ENCODE assay signal across 8 cellular contexts in genomic region chr4:336099-336892, GRCh38. TPM values are rescaled to one million over a fixed set of nuclear protein-coding genes. Genes with fewer than 3 reads are reported as not detected.
A peak's percentile ranks its signal among the peaks of the same experiment; 100 is the strongest.
DNase-seq lines count a peak whose midpoint lies in the region; ATAC-seq and TF ChIP-seq lines count a peak whose summit lies in the region.

No MANE protein-coding gene starts in this region.

- H3K4me1 Mint-ChIP-seq in CD4-positive, alpha-beta memory T cell: peaks cover 19 to 51% (median 34%) of the 10 kb centered on the region in 4 donors

- ATAC-seq in HG02840 (IDR thresholded peaks at IDR 0.05; ENCODE audit: low FRiP score, unreplicated experiment): peak; percentile 3

- H3K9ac ChIP-seq in iPS-15b (ENCODE audit: low read depth, low read length) (no peak overlapping the region), skeletal muscle tissue (ENCODE audit: low read depth in 1 of 3, low read length in 3 of 3) (peak overlapping the region; percentile 87 to 95 (median 93))

- H3K4me1 ChIP-seq in CD4-positive, alpha-beta memory T cell (ENCODE audit: insufficient read depth, low read length): peaks cover 15% of the 10 kb centered on the region
- H3K4me1 ChIP-seq in ascending aorta (peaks cover 0 to 14% of the 10 kb centered on the region in 2 donors), iPS-15b (ENCODE audit: control insufficient read depth, insufficient read depth, low read length) (peaks cover 2% of the 10 kb centered on the region), skeletal muscle tissue (ENCODE audit: control insufficient read depth in 3 of 3, insufficient read depth in 3 of 3, low read length in 3 of 3) (peaks cover 9 to 23% (median 9%) of the 10 kb centered on the region in 3 donors)

- H3K27me3 Mint-ChIP-seq in CD4-positive, alpha-beta memory T cell: peaks cover 0 to 3% of the 10 kb centered on the region in 2 donors

- POLR2A ChIA-PET in CD4-positive, alpha-beta memory T cell (lab: Charles Lee; ENCODE audit: partially characterized antibody): interaction anchor here (0.6 to 3.2 kb wide), 5 partner anchors 8 to 326 kb away, joined by 3 to 33 read pairs (median 4); partner anchors contain the start of genes PIGG, ZNF718 and ZNF721

- H3K36me3 Mint-ChIP-seq in CD4-positive, alpha-beta memory T cell: peaks cover 28 to 39% of the 10 kb centered on the region in 2 donors

- H3K4me3 ChIP-seq in CD4-positive, alpha-beta memory T cell (ENCODE audit: low read length in 2 of 2): peak overlapping the region; percentile 68 to 99
- H3K4me3 ChIP-seq in ascending aorta (peak overlapping the region; percentile 84 to 100), iPS-15b (ENCODE audit: low read depth, low read length) (peak overlapping the region; percentile 97), skeletal muscle tissue (ENCODE audit: low read length in 3 of 3) (peak overlapping the region; percentile 94 to 99 (median 97))

- intact Hi-C loops in CD4-positive, alpha-beta memory T cell (cut with micrococcal nuclease): loop anchor here (5.0 kb wide), 2 partner anchors 214 to 336 kb away; partner anchors contain the start of genes ATP5ME, MYL5 and ZNF718
- intact Hi-C loops in ascending aorta (cut with DNase I) (loop anchor here (2.0 to 5.0 kb wide), 5 partner anchors 211 to 1926 kb away; partner anchors contain the start of genes ATP5ME, MXD4, MYL5 and PCGF3), posterior vena cava (cut with DNase I) (no loop called here)

- peak overlapping the region; percentile 78 for H3K27ac ChIP-seq in CD4-positive, alpha-beta memory T cell (ENCODE audit: low read depth, low read length)
- H3K27ac ChIP-seq in ascending aorta (peak overlapping the region; percentile 94 to 95), skeletal muscle tissue (ENCODE audit: low read depth, low read length) (peak overlapping the region; percentile 91)

- H3K36me3 ChIP-seq in CD4-positive, alpha-beta memory T cell (ENCODE audit: insufficient read depth, low read length): no peaks in the 10 kb centered on the region
- H3K36me3 ChIP-seq in ascending aorta: no peaks in the 10 kb centered on the region
- H3K36me3 ChIP-seq in iPS-15b (ENCODE audit: control insufficient read depth, insufficient read depth, low read length): no peaks in the 10 kb centered on the region
- no peaks in the 10 kb centered on the region for H3K36me3 ChIP-seq in skeletal muscle tissue (ENCODE audit: control insufficient read depth in 3 of 3, insufficient read depth in 3 of 3, low read length in 3 of 3)

- no peak for TF ChIP-seq CTCF in ascending aorta (IDR thresholded peaks at IDR 0.05)

- no peaks in the 10 kb centered on the region for H3K27me3 ChIP-seq in CD4-positive, alpha-beta memory T cell (ENCODE audit: insufficient read depth, low read length)
- H3K27me3 ChIP-seq in ascending aorta: no peaks in the 10 kb centered on the region
- peaks cover 11% of the 10 kb centered on the region for H3K27me3 ChIP-seq in iPS-15b (ENCODE audit: control insufficient read depth, insufficient read depth, low read length)
- H3K27me3 ChIP-seq in skeletal muscle tissue (ENCODE audit: control insufficient read depth in 3 of 3, insufficient read depth in 3 of 3, low read length in 3 of 3): no peaks in the 10 kb centered on the region

- peak overlapping the region in 5 of 7 donors; percentile 57 to 90 (median 70) for H3K27ac Mint-ChIP-seq in CD4-positive, alpha-beta memory T cell

- H3K9me3 Mint-ChIP-seq in CD4-positive, alpha-beta memory T cell: peaks cover 0 to 50% (median 29%) of the 10 kb centered on the region in 8 donors

- DNase-seq in CD4-positive, alpha-beta memory T cell: peak in 1 of 5 donors; percentile 1
- DNase-seq in ascending aorta (ENCODE audit: low spot score in 2 of 2): peak in 1 of 2 donors; percentile 65
- DNase-seq in A172 (ENCODE audit: low spot score): no peak
- no peak for DNase-seq in HK-2 (ENCODE audit: unreplicated experiment)
- DNase-seq in posterior vena cava (ENCODE audit: low spot score): no peak

- CTCF ChIA-PET in CD4-positive, alpha-beta memory T cell (lab: Charles Lee; ENCODE audit: partially characterized antibody): no interaction called here

- peaks cover 0 to 15% of the 10 kb centered on the region in 2 donors for H3K9me3 ChIP-seq in CD4-positive, alpha-beta memory T cell (ENCODE audit: control insufficient read depth in 1 of 2, low read length in 2 of 2)
- H3K9me3 ChIP-seq in ascending aorta: peaks cover 0 to 12% of the 10 kb centered on the region in 2 donors
- no peaks in the 10 kb centered on the region for H3K9me3 ChIP-seq in iPS-15b (ENCODE audit: control insufficient read depth, insufficient read depth, low read length)
- H3K9me3 ChIP-seq in skeletal muscle tissue (ENCODE audit: control insufficient read depth in 3 of 3, low read length in 3 of 3): no peaks in the 10 kb centered on the region

- H3K4me3 Mint-ChIP-seq in CD4-positive, alpha-beta memory T cell: peak overlapping the region; percentile 76 to 100 (median 98)

RNA-seq across cellular contexts. Expression of gene ZNF141, which starts 1.3 kb away (rescaled TPM):
- total RNA-seq in CD4-positive, alpha-beta memory T cell: 10 to 100 TPM; 55.2 to 59.6 TPM
- 1 to 10 TPM; 7.5 to 9.3 TPM for polyA plus RNA-seq in CD4-positive, alpha-beta memory T cell
- total RNA-seq in ascending aorta (2.9 TPM), skeletal muscle tissue (15.7 TPM), posterior vena cava (10 to 100 TPM; 17.1 to 18.9 TPM)
- not detected in 2 replicates for total RNA-seq in A172 (2014; rRNA removed; shearing (Covaris generic))

RNA-seq across cellular contexts. Expression of gene ZNF732, which starts 31.0 kb away (rescaled TPM):
- not detected for total RNA-seq in CD4-positive, alpha-beta memory T cell
- polyA plus RNA-seq in CD4-positive, alpha-beta memory T cell: not detected
- total RNA-seq in ascending aorta (not detected), skeletal muscle tissue (1.6 TPM), posterior vena cava (under 1 TPM; 0.19 to 0.23 TPM)
- not detected in 2 replicates for total RNA-seq in A172 (2014; rRNA removed; shearing (Covaris generic))

Comparison
In these comparisons a context has a peak if more than half of its experiments do, and no peak if none do; other contexts are left out.
1. intact Hi-C loops: an anchor here in CD4-positive, alpha-beta memory T cell (5.0 kb wide) and ascending aorta (2.0 to 5.0 kb wide); none called in posterior vena cava.